In the genomic region with DNA sequence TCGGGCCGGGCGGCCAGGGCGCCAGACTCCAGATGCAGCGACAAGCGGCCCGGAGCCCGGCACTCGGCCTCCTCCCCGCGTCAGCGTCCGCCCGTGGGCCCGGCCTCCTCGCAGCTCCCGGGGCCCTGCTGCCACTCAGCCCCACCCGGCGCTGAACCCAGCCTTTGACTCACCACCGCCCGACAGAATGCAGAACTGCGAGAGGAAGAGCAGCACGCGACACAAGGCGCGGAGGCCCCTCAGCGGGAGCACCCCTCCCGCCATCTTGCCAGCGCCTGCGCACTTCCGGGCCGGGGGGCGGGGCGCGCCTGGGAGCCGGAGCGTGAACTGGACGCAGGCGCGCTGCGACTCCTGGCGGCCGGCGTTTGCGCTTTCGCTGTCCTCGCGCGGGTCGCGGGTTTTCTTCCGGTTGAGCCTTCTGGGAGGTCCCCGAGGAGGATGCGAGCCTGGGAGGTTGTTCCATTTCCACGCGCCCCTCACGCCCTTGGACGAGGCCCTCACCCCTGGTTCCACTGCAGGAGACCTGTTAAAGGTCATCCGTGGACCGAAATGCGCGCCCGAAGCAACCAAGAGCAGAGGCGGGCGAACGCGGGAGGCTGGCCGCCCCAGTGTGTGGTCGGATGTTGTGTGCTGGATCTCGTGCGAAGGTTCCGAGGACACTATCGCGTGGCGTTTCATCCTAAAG, we compare ENCODE assay signal across 1 cellular context.
A peak's percentile ranks its signal among the peaks of the same experiment; 100 is the strongest.
TF ChIP-seq lines count a peak whose summit lies in the region.

A gene with protein sequence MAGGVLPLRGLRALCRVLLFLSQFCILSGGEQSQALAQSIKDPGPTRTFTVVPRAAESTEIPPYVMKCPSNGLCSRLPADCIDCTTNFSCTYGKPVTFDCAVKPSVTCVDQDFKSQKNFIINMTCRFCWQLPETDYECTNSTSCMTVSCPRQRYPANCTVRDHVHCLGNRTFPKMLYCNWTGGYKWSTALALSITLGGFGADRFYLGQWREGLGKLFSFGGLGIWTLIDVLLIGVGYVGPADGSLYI (minus strand): TSS at position 284 of the 685 bp plus-strand sequence. CDS start 20 bp downstream, at position 264.

TF ChIP-seq in H1, 55 proteins besides CTCF, POLR2A, EP300 and RAD21 (continued from another document):
- TF ChIP-seq TAF7 (optimal IDR thresholded peaks at IDR 0.05; ENCODE audit: borderline replicate concordance, low read depth, low read length) (peak; percentile 77), BACH1 (IDR thresholded peaks at IDR 0.05; ENCODE audit: low read length) (peak; percentile 43; the same call in 1 of the 2 replicates), GABPA (IDR thresholded peaks at IDR 0.05; ENCODE audit: borderline replicate concordance, insufficient read depth, low read length) (no peak; the same call in 1 of the 2 replicates), RBBP5 (IDR thresholded peaks at IDR 0.05; ENCODE audit: borderline replicate concordance, low read depth, low read length) (peak; percentile 96; the same call in 1 of the 2 replicates), CREB1 (IDR thresholded peaks at IDR 0.05) (0 out of 2 replicates have a peak, but pooled peaks have one; percentile 34), KDM5A (IDR thresholded peaks at IDR 0.05; ENCODE audit: low read length) (0 out of 2 replicates have a peak, but pooled peaks have one; percentile 28), TAF1 (IDR thresholded peaks at IDR 0.05; ENCODE audit: low read depth, low read length) (peak; percentile 85), TCF12 (IDR thresholded peaks at IDR 0.05; ENCODE audit: low read depth, low read length) (no peak), CHD2 (IDR thresholded peaks at IDR 0.05; ENCODE audit: low read length) (no peak), HDAC2 (IDR thresholded peaks at IDR 0.05; ENCODE audit: borderline replicate concordance in 1 of 2, low read depth in 2 of 2, low read length in 2 of 2) (0 out of 4 replicates have a peak, but pooled peaks of 1 of the 2 experiments have one; percentile 19)
- TF ChIP-seq, protein P1, sequence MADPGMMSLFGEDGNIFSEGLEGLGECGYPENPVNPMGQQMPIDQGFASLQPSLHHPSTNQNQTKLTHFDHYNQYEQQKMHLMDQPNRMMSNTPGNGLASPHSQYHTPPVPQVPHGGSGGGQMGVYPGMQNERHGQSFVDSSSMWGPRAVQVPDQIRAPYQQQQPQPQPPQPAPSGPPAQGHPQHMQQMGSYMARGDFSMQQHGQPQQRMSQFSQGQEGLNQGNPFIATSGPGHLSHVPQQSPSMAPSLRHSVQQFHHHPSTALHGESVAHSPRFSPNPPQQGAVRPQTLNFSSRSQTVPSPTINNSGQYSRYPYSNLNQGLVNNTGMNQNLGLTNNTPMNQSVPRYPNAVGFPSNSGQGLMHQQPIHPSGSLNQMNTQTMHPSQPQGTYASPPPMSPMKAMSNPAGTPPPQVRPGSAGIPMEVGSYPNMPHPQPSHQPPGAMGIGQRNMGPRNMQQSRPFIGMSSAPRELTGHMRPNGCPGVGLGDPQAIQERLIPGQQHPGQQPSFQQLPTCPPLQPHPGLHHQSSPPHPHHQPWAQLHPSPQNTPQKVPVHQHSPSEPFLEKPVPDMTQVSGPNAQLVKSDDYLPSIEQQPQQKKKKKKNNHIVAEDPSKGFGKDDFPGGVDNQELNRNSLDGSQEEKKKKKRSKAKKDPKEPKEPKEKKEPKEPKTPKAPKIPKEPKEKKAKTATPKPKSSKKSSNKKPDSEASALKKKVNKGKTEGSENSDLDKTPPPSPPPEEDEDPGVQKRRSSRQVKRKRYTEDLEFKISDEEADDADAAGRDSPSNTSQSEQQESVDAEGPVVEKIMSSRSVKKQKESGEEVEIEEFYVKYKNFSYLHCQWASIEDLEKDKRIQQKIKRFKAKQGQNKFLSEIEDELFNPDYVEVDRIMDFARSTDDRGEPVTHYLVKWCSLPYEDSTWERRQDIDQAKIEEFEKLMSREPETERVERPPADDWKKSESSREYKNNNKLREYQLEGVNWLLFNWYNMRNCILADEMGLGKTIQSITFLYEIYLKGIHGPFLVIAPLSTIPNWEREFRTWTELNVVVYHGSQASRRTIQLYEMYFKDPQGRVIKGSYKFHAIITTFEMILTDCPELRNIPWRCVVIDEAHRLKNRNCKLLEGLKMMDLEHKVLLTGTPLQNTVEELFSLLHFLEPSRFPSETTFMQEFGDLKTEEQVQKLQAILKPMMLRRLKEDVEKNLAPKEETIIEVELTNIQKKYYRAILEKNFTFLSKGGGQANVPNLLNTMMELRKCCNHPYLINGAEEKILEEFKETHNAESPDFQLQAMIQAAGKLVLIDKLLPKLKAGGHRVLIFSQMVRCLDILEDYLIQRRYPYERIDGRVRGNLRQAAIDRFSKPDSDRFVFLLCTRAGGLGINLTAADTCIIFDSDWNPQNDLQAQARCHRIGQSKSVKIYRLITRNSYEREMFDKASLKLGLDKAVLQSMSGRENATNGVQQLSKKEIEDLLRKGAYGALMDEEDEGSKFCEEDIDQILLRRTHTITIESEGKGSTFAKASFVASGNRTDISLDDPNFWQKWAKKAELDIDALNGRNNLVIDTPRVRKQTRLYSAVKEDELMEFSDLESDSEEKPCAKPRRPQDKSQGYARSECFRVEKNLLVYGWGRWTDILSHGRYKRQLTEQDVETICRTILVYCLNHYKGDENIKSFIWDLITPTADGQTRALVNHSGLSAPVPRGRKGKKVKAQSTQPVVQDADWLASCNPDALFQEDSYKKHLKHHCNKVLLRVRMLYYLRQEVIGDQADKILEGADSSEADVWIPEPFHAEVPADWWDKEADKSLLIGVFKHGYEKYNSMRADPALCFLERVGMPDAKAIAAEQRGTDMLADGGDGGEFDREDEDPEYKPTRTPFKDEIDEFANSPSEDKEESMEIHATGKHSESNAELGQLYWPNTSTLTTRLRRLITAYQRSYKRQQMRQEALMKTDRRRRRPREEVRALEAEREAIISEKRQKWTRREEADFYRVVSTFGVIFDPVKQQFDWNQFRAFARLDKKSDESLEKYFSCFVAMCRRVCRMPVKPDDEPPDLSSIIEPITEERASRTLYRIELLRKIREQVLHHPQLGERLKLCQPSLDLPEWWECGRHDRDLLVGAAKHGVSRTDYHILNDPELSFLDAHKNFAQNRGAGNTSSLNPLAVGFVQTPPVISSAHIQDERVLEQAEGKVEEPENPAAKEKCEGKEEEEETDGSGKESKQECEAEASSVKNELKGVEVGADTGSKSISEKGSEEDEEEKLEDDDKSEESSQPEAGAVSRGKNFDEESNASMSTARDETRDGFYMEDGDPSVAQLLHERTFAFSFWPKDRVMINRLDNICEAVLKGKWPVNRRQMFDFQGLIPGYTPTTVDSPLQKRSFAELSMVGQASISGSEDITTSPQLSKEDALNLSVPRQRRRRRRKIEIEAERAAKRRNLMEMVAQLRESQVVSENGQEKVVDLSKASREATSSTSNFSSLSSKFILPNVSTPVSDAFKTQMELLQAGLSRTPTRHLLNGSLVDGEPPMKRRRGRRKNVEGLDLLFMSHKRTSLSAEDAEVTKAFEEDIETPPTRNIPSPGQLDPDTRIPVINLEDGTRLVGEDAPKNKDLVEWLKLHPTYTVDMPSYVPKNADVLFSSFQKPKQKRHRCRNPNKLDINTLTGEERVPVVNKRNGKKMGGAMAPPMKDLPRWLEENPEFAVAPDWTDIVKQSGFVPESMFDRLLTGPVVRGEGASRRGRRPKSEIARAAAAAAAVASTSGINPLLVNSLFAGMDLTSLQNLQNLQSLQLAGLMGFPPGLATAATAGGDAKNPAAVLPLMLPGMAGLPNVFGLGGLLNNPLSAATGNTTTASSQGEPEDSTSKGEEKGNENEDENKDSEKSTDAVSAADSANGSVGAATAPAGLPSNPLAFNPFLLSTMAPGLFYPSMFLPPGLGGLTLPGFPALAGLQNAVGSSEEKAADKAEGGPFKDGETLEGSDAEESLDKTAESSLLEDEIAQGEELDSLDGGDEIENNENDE (IDR thresholded peaks at IDR 0.05; ENCODE audit: insufficient replicate concordance, low read length): no peak
- TF ChIP-seq, protein P2, sequence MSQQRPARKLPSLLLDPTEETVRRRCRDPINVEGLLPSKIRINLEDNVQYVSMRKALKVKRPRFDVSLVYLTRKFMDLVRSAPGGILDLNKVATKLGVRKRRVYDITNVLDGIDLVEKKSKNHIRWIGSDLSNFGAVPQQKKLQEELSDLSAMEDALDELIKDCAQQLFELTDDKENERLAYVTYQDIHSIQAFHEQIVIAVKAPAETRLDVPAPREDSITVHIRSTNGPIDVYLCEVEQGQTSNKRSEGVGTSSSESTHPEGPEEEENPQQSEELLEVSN (IDR thresholded peaks at IDR 0.05): peak; percentile 84
TF ChIP-seq in H1: peak in this region for 17.
